In the genomic region with DNA sequence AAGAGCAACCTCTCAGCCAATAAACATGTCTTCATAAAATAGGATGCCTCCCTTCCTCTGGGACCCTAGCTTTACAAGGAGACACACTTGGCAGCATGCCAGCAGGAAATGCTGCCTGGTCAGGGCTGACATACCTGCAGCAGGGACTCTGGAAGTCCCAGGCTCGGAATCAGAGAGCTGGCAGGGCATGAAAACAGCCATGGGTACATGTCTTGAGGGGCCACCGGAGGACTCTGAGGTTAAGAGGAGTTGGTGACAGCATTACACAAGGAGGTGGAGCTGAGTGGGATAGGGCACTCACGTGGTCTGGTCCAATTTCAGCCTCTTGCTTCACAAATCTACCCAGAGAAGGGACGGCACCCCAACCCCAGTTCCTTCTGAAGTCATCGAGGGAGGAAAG, we compare ENCODE assay signal across 23 cellular contexts. TPM values are rescaled to one million over a fixed set of nuclear protein-coding genes. Genes with fewer than 3 reads are reported as not detected.
A peak's percentile ranks its signal among the peaks of the same experiment; 100 is the strongest.
DNase-seq lines count a peak whose midpoint lies in the region; FAIRE-seq and TF ChIP-seq lines count a peak whose summit lies in the region.
"Had no signal": no experiment of that assay in that cellular context is flagged by ENCODE, and none has a peak within 500 bp of the region (broad histone marks: within the 10 kb centered on the region; RNA-seq: fewer than 3 reads in every experiment).

No MANE protein-coding gene starts in this region.

- TF ChIP-seq POLR2A in GM12892 (IDR thresholded peaks at IDR 0.05; ENCODE audit: low read depth, low read length): no peak

- FAIRE-seq in GM12892 (lab: Jason Lieb, UNC): no peak
- FAIRE-seq: pancreas, RCC 7860 had no signal

- peak; percentile 3 to 59 (median 57) for DNase-seq in NCI-H1417 (lab: John Stamatoyannopoulos, UW)
- no peak for DNase-seq in NCI-H1417 treated with DMSO at 0.1 percent for 48 hours (lab: John Stamatoyannopoulos, UW)
- peak; percentile 43 for DNase-seq in Daoy (ENCODE audit: low read depth)
- peak; percentile 29 for DNase-seq in NCI-H2227 treated with DMSO at 0.1 percent for 48 hours (lab: John Stamatoyannopoulos, UW)
- DNase-seq in kidney tubule cell (ENCODE audit: low spot score): peak; percentile 31
- DNase-seq in stimulated activated naive CD4-positive, alpha-beta T cell treated with Interleukin-2 at 50 U/mL for 16 hours (lab: John Stamatoyannopoulos, UW): no peak
- DNase-seq in GM12892 (ENCODE audit: insufficient read length): no peak
- DNase-seq in pons (ENCODE audit: low spot score): no peak
- DNase-seq: activated CD4-positive, alpha-beta T cell treated with anti-CD3 and anti-CD28 coated beads, Interleukin-2, amount 10 ng/mL, durations not matched to agents 24 days and 14 days; activated effector memory CD4-positive, alpha-beta T cell treated with Interleukin-2 at 50 U/mL for 16 hours; anterior cingulate cortex; colonic mucosa; effector CD8-positive, alpha-beta T cell; H9; Kasumi-1; left ventricle myocardium inferior; mesendoderm; NCI-H524; pancreas; stimulated activated CD4-positive, alpha-beta T cell treated with anti-CD3 and anti-CD28 coated beads, Interleukin-1b, Interleukin-23, amount 100 ng/mL, for 48 hours; T1000; testis had no signal

RNA-seq across cellular contexts. Expression of gene MSX1, which starts 15.7 kb away (rescaled TPM):
- 18.7 and 28.5 TPM in 2 replicates for total RNA-seq in Daoy (2014; rRNA removed; shearing (Covaris generic))
- polyA plus RNA-seq in GM12892 (2012; ENCODE audit: missing spikeins): 0.25 TPM
- total RNA-seq: activated CD4-positive, alpha-beta T cell treated with anti-CD3 and anti-CD28 coated beads, Interleukin-2, amount 10 ng/mL, durations not matched to agents 24 days and 14 days; H9 had no signal

Comparison
In these comparisons a context has a peak if more than half of its experiments do, and no peak if none do; other contexts are left out.
1. DNase-seq: peak in NCI-H1417 (3 of 3), Daoy (single experiment), NCI-H2227 treated with DMSO at 0.1 percent for 48 hours (single experiment) and kidney tubule cell (single experiment); none in NCI-H1417 treated with DMSO at 0.1 percent for 48 hours (single experiment), stimulated activated naive CD4-positive, alpha-beta T cell treated with Interleukin-2 at 50 U/mL for 16 hours (single experiment), GM12892 (single experiment) and pons (single experiment).